8 cellular contexts compared by ENCODE assay signal in genomic region chr5:66814146-66814991, GRCh38.
DNase-seq lines count a peak whose midpoint lies in the region; ATAC-seq, FAIRE-seq and TF ChIP-seq lines count a peak whose summit lies in the region.

No MANE protein-coding gene starts in this region.

- TF ChIP-seq RAD21 in K562 (CRISPR knock-in tag; conservative IDR thresholded peaks at IDR 0.05 in 1 of 2, IDR thresholded peaks at IDR 0.05 in 1 of 2) = peak; percentile 50 to 60

- 0% methylated on average over 6 of the region's 6 CpGs for WGBS in K562 (ENCODE audit: insufficient coverage, low coverage, missing lambda C conversion rate)

- FAIRE-seq in K562 (lab: Jason Lieb, UNC) = peak; percentile 70

- H3K4me1 ChIP-seq in K562 (replicated peaks in 1 of 2; ENCODE audit: control insufficient read depth in 2 of 2, insufficient read depth in 2 of 2, low read length in 2 of 2) = no peaks in the 10 kb centered on the region

- POLR2A ChIA-PET in AG04449 (lab: Yijun Ruan, JAX) = no interaction called here
- POLR2A ChIA-PET in K562 (lab: Yijun Ruan, JAX) = no interaction called here

- ATAC-seq in HG03354 (IDR thresholded peaks at IDR 0.05; ENCODE audit: poor library complexity, severe bottlenecking, unreplicated experiment) (peak; percentile 74), K562 (peak; percentile 77)

- no peak overlapping the region for H2AFZ ChIP-seq in K562 (ENCODE audit: low read depth, low read length)

- no peak overlapping the region for H3K4me2 ChIP-seq in K562 (ENCODE audit: insufficient read depth, low read length)

- peak; percentile 58 for TF ChIP-seq CTCF in AG04449 (IDR thresholded peaks at IDR 0.05; ENCODE audit: insufficient read depth, low read length, missing control alignments)
- peak; percentile 70 for TF ChIP-seq CTCF in GM06990 (IDR thresholded peaks at IDR 0.05; ENCODE audit: insufficient read depth, low read length, poor library complexity, severe bottlenecking)
- TF ChIP-seq CTCF in K562 (IDR thresholded peaks at IDR 0.05 in 2 of 3, conservative IDR thresholded peaks at IDR 0.05 in 1 of 3; ENCODE audit: insufficient read depth in 2 of 3, low read depth in 1 of 3, low read length in 3 of 3) = peak; percentile 46 to 67 (median 63); a peak in 5 of 6 replicates

- H3K4me3 ChIP-seq in AG04449 (ENCODE audit: low read depth, low read length) (no peak overlapping the region), GM06990 (replicated peaks; ENCODE audit: low read depth, low read length) (no peak overlapping the region), K562 (no peak overlapping the region)

- no peak for TF ChIP-seq EP300 in K562 (IDR thresholded peaks at IDR 0.05; ENCODE audit: low read length)

- intact Hi-C loops in K562 (cut with micrococcal nuclease) = loop anchor here (1.0 to 5.0 kb wide), 2 partner anchors 338 to 395 kb away; no protein-coding TSS in a partner anchor

- CTCF ChIA-PET in AG04449 (lab: Yijun Ruan, JAX) = interaction anchor here (0.6 to 4.3 kb wide), 36 partner anchors 8 to 508 kb away, joined by 3 to 58 read pairs (median 4); no protein-coding TSS in a partner anchor
- CTCF ChIA-PET in K562 (lab: Yijun Ruan, JAX; ENCODE audit: low intra/inter-chr PET ratio) = interaction anchor here (0.5 to 2.6 kb wide), 3 partner anchors 50 to 394 kb away, joined by 3 to 14 read pairs (median 8); no protein-coding TSS in a partner anchor

- DNase-seq in AG04449 (ENCODE audit: low read depth, low spot score) (no peak), GM06990 (ENCODE audit: extremely low read depth, insufficient read length) (peak; percentile 7), RPMI7951 (ENCODE audit: low read depth) (peak; percentile 27), K562 (ENCODE audit: extremely low read depth in 1 of 4, low spot score in 3 of 4) (peak; percentile 42 to 52 (median 48)), kidney tubule cell (ENCODE audit: low spot score) (peak; percentile 58), occipital lobe (lab: John Stamatoyannopoulos, UW) (no peak)
- peak; percentile 2 for DNase-seq in stimulated activated CD8-positive, alpha-beta memory T cell treated with anti-CD3 and anti-CD28 coated beads, Interleukin-7, amount 100 ng/mL, for 24 hours (ENCODE audit: low read depth)

- no TSS peak for BruUV-seq in K562 (replicated peaks; lab: Mats Ljungman, UMichigan)

- H3K9ac ChIP-seq in K562 (ENCODE audit: insufficient read depth in 1 of 2, low read depth in 2 of 2, low read length in 2 of 2) = no peak overlapping the region

- no peak overlapping the region for H3K27ac ChIP-seq in K562 (ENCODE audit: extremely low read depth, low read depth, low read length)

- no peaks in the 10 kb centered on the region for H3K36me3 ChIP-seq in GM06990 (ENCODE audit: control insufficient read depth, insufficient read depth, low read length)
- no peaks in the 10 kb centered on the region for H3K36me3 ChIP-seq in K562 (ENCODE audit: control insufficient read depth, insufficient read depth, low read length)

- H3K9me3 ChIP-seq in K562 (replicated peaks; ENCODE audit: control insufficient read depth, insufficient read depth, low read depth, low read length) = no peaks in the 10 kb centered on the region

- H3K79me2 ChIP-seq in K562 (ENCODE audit: control insufficient read depth, insufficient read depth, low read length) = no peaks in the 10 kb centered on the region

- H3K9me1 ChIP-seq in K562 (ENCODE audit: control insufficient read depth, insufficient read depth, low read length) = no peaks in the 10 kb centered on the region

- no peaks in the 10 kb centered on the region; the same call in 1 of the 2 replicates for H4K20me1 ChIP-seq in K562 (replicated peaks; ENCODE audit: control insufficient read depth, insufficient read depth, low read length)

- no peak for TF ChIP-seq POLR2A in K562 (conservative IDR thresholded peaks at IDR 0.05)

- H3K27me3 ChIP-seq in GM06990 (replicated peaks; ENCODE audit: control insufficient read depth, insufficient read depth, low read length) = no peaks in the 10 kb centered on the region
- peaks cover 0 to 6% of the 10 kb centered on the region in 2 experiments; a peak in 2 of 5 replicates for H3K27me3 ChIP-seq in K562 (ENCODE audit: control insufficient read depth in 2 of 2, insufficient read depth in 2 of 2, low read length in 2 of 2)

- in situ Hi-C loops in K562 (cut with MboI) = no loop called here

TF ChIP-seq in K562, 482 proteins besides CTCF, POLR2A, EP300 and RAD21:
- TF ChIP-seq HNRNPLL (IDR thresholded peaks at IDR 0.05; ENCODE audit: low read depth, low read length, poor library complexity, severe bottlenecking) (no peak), ZNF143 (CRISPR knock-in tag; IDR thresholded peaks at IDR 0.05) (no peak), DEAF1 (CRISPR knock-in tag; IDR thresholded peaks at IDR 0.05) (0 out of 2 replicates have a peak, but pooled peaks have one; percentile 22), MEIS2 (IDR thresholded peaks at IDR 0.05; ENCODE audit: partially characterized antibody) (peak; percentile 7)

Comparison
In these comparisons a context has a peak if more than half of its experiments do, and no peak if none do; other contexts are left out.
1. DNase-seq: peak in GM06990 (single experiment), RPMI7951 (single experiment), K562 (4 of 4), kidney tubule cell (single experiment) and stimulated activated CD8-positive, alpha-beta memory T cell treated with anti-CD3 and anti-CD28 coated beads, Interleukin-7, amount 100 ng/mL, for 24 hours (single experiment); none in AG04449 (single experiment) and occipital lobe (single experiment).
2. Peak in every context shown above with its lines, with median percentiles within 50 percentile points of each other: CTCF ChIP-seq.